ENCODE assay signal across 7 cellular contexts in the genomic region with DNA sequence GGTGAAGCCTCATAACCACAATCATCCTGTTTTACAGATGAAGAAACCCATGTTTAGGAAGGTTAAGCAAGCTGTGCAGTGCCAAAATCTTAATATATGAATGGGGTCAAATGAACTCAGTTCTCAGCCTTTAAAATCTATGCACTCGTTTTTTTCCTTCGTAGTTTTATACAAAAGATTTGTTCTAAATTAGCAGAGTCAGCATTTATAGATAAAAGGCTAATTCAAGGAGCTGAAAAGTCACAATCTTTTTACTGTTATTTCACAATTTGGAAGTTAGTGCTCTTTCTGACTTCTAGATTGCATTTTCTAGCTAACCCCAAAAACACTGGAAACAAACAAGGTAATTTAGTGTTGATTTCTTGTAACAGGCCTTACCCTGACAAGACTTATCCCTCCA.
"Had no signal": no experiment of that assay in that cellular context is flagged by ENCODE, and none has a peak within 500 bp of the region (broad histone marks: within the 10 kb centered on the region; RNA-seq: fewer than 3 reads in every experiment).

No MANE protein-coding gene starts in this region.

- H3K4me3 ChIP-seq: GM23248 had no signal

- DNase-seq: GM23248, GOT3, H9, HCEC 1CT, KG1 had no signal

- FAIRE-seq: H54 had no signal

- H3K27ac ChIP-seq: GM23248, HL-60 had no signal

- H3K9ac ChIP-seq: GM23248 had no signal

- H2AFZ ChIP-seq: GM23248 had no signal
